ENCODE assay signal across 1 cellular context in genomic region chr11:119339581-119340334, GRCh38.
A peak's percentile ranks its signal among the peaks of the same experiment; 100 is the strongest.
TF ChIP-seq lines count a peak whose summit lies in the region.

No MANE protein-coding gene starts in this region.

TF ChIP-seq in GM23338, 12 proteins besides CTCF, POLR2A, EP300 and RAD21:
- TF ChIP-seq CREB1 (CRISPR knock-in tag; IDR thresholded peaks at IDR 0.05; ENCODE audit: low read depth) (0 out of 2 replicates have a peak, but pooled peaks have one; percentile 24), ETS1 (IDR thresholded peaks at IDR 0.05) (no peak)
